10 cellular contexts compared by ENCODE assay signal in the genomic region with DNA sequence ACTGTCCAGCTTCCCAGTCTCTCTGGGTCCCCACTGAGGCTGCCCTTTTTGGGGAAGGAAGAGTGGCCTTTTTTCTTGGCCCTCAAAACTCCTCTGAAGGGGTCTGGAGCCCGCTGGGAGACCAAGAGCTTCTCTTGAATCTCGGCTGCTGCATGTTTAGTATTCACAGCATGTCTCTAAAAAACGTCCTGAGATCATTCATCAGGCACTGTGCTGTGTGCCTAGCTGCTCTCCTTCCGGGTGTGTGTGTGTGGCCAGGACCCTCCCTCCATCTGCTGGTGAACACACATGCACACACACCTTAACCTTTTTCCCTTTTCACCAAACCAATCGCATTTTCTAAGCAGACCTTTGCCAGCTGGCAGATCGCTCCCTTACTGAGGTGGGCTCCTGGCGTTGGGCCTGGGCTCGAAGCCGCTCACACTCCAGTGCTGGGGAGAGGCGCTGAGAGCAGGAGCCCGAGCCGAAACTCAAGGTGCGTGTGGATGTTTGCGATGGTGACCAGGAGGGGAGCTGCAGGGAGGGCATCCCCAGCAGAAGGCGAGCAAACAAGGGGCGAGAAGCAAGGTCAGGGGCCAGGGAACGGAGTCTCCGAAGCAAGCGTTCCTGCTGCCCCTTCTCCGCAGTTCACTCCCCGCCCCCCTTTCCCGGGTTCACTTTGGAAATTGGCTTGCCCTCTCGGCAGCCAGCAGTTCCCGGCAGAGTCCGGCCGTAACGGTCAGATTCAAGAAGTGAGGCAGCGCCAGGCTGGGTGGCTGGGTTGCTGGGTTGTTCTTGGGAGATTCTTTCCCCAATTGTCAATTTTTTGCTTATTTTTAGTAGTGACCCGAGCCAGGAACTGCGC. TPM values are rescaled to one million over a fixed set of nuclear protein-coding genes. Genes with fewer than 3 reads are reported as not detected.
DNase-seq lines count a peak whose midpoint lies in the region; FAIRE-seq and TF ChIP-seq lines count a peak whose summit lies in the region.
"Had no signal": no experiment of that assay in that cellular context is flagged by ENCODE, and none has a peak within 500 bp of the region (broad histone marks: within the 10 kb centered on the region; RNA-seq: fewer than 3 reads in every experiment).

No MANE protein-coding gene starts in this region.

- H2AK5ac ChIP-seq in H1 (ENCODE audit: low read depth, low read length): no peak overlapping the region

- peaks cover 2% of the 10 kb centered on the region for H3K36me3 Mint-ChIP-seq in osteocyte (ENCODE audit: unreplicated experiment)

- H2BK20ac ChIP-seq in H1 (ENCODE audit: low read length): no peak overlapping the region

- TF ChIP-seq POLR2A in H1 (IDR thresholded peaks at IDR 0.05; ENCODE audit: control extremely low read depth in 1 of 2, low read depth in 2 of 2, low read length in 2 of 2): no peak

- DNase-seq in NCI-H82 (lab: John Stamatoyannopoulos, UW) (peak; percentile 44), NCI-H82 treated with DMSO at 0.1 percent for 48 hours (lab: John Stamatoyannopoulos, UW; ENCODE audit: unreplicated experiment) (no peak), NCI-H526 treated with DMSO at 0.1 percent for 48 hours (lab: John Stamatoyannopoulos, UW) (peak; percentile 10), H1 (ENCODE audit: low read depth in 1 of 2, low spot score in 2 of 2) (peak in 1 of 2 experiments; percentile 55), osteocyte (ENCODE audit: extremely low spot score, unreplicated experiment) (no peak), NK-92 (lab: John Stamatoyannopoulos, UW; ENCODE audit: unreplicated experiment) (no peak), GM19239 (ENCODE audit: insufficient read length, low spot score) (no peak), SJCRH30 (no peak)

- peaks cover 50% of the 10 kb centered on the region for H3K27me3 Mint-ChIP-seq in osteocyte (ENCODE audit: unreplicated experiment)

- H3K79me2 ChIP-seq in H1 (ENCODE audit: control insufficient read depth in 1 of 2, insufficient read depth in 2 of 2, low read length in 2 of 2): no peaks in the 10 kb centered on the region

- H4K20me1 ChIP-seq in H1 (replicated peaks in 1 of 2; ENCODE audit: control insufficient read depth in 1 of 2, insufficient read depth in 2 of 2, low read length in 2 of 2): no peaks in the 10 kb centered on the region

- H3K4me3 ChIP-seq in H1 (ENCODE audit: extremely low read depth in 1 of 4, insufficient read depth in 2 of 4, low read depth in 3 of 4, low read length in 4 of 4) (peak overlapping the region; percentile 50 to 75 (median 52)), SJCRH30 (no peak overlapping the region)

- no peak overlapping the region for H3K4ac ChIP-seq in H1 (replicated peaks; ENCODE audit: insufficient read length, low read depth, low read length)

- peaks cover 3 to 23% (median 13%) of the 10 kb centered on the region in 4 experiments for H3K4me1 ChIP-seq in H1 (replicated peaks in 1 of 4; ENCODE audit: control insufficient read depth in 3 of 4, insufficient read depth in 4 of 4, low read length in 3 of 4)
- no peaks in the 10 kb centered on the region for H3K4me1 ChIP-seq in SJCRH30

- H3K14ac ChIP-seq in H1 (ENCODE audit: insufficient read length): no peak overlapping the region

- H4K8ac ChIP-seq in H1 (ENCODE audit: extremely low read depth, insufficient read depth, low read length): no peak overlapping the region; the same call in 1 of the 2 replicates

- peak overlapping the region; percentile 62 for H3K4me3 Mint-ChIP-seq in osteocyte (ENCODE audit: unreplicated experiment)

- no peak for FAIRE-seq in H1 (lab: Jason Lieb, UNC)
- FAIRE-seq in GM19239 (lab: Jason Lieb, UNC): no peak
- FAIRE-seq: G401.6 had no signal

- no peak overlapping the region for H2BK15ac ChIP-seq in H1 (ENCODE audit: low read length)

- 10% methylated on average over 18 of the region's 30 CpGs; no CpG with 5 or more reads in 1 of the 2 experiments for WGBS in H1 (ENCODE audit: extremely low coverage in 1 of 2, insufficient coverage in 1 of 2, insufficient read length in 1 of 2, insufficient replicate concordance in 2 of 2, low coverage in 1 of 2, low lambda C conversion rate in 2 of 2, missing lambda C conversion rate in 1 of 2), 2 experiments

- POLR2A ChIA-PET in H1 (lab: Charles Lee; ENCODE audit: partially characterized antibody): no interaction called here

- no peak overlapping the region for H2BK5ac ChIP-seq in H1 (ENCODE audit: low read depth, low read length)

- TF ChIP-seq RAD21 in H1 (IDR thresholded peaks at IDR 0.05 in 1 of 2, conservative IDR thresholded peaks at IDR 0.05 in 1 of 2; ENCODE audit: low read depth in 2 of 2, low read length in 2 of 2): no peak

- H3K79me1 ChIP-seq in H1 (ENCODE audit: low read depth, low read length): no peaks in the 10 kb centered on the region

- peaks cover 16% of the 10 kb centered on the region; the same call in 1 of the 2 replicates for H3K23me2 ChIP-seq in H1 (ENCODE audit: low read depth, low read length)

- H4K5ac ChIP-seq in H1 (ENCODE audit: insufficient read length, low read depth, low read length): no peak overlapping the region

- no peaks in the 10 kb centered on the region for H3K36me3 ChIP-seq in H1 (ENCODE audit: control insufficient read depth in 2 of 4, insufficient read depth in 4 of 4, low read length in 3 of 4)
- no peaks in the 10 kb centered on the region for H3K36me3 ChIP-seq in SJCRH30

- 0 out of 7 replicates have a peak overlapping the region, but pooled peaks of 1 of the 4 experiments have one; percentile 32 for H3K9ac ChIP-seq in H1 (replicated peaks in 1 of 4; ENCODE audit: extremely low read depth in 1 of 4, low read depth in 3 of 4, low read length in 3 of 4)

- H3K4me1 Mint-ChIP-seq in osteocyte (ENCODE audit: unreplicated experiment): peaks cover 4% of the 10 kb centered on the region

- H3K4me2 ChIP-seq in H1 (ENCODE audit: insufficient read depth in 1 of 2, low read depth in 2 of 2, low read length in 2 of 2): peak overlapping the region; percentile 71 to 98

- no peak overlapping the region for H3K56ac ChIP-seq in H1 (replicated peaks; ENCODE audit: insufficient read length, low read depth, low read length)

- no peak overlapping the region; the same call in 1 of the 2 replicates for H3K18ac ChIP-seq in H1 (ENCODE audit: extremely low read depth, low read length)

- H3K9me3 ChIP-seq in H1 (ENCODE audit: insufficient read depth in 2 of 2, low read depth in 1 of 2, low read length in 1 of 2): no peaks in the 10 kb centered on the region
- no peaks in the 10 kb centered on the region for H3K9me3 ChIP-seq in SJCRH30 (replicated peaks)

- H3K27me3 ChIP-seq in H1 (replicated peaks in 1 of 4; ENCODE audit: control insufficient read depth in 3 of 4, extremely low read depth in 1 of 4, insufficient read depth in 3 of 4, low read length in 3 of 4): peaks cover 0 to 21% (median 9%) of the 10 kb centered on the region in 4 experiments; a peak in 6 of 7 replicates
- no peaks in the 10 kb centered on the region for H3K27me3 ChIP-seq in SJCRH30

- H3K9me3 Mint-ChIP-seq in osteocyte (ENCODE audit: unreplicated experiment): no peaks in the 10 kb centered on the region

- no peak overlapping the region; the same call in 1 of the 2 replicates for H2AFZ ChIP-seq in H1 (ENCODE audit: low read length)

- no peak overlapping the region for H4K91ac ChIP-seq in H1 (replicated peaks; ENCODE audit: insufficient read length, low read length)

- no peak overlapping the region for H2BK120ac ChIP-seq in H1 (replicated peaks; ENCODE audit: low read depth, low read length)

- no peak overlapping the region for H3K27ac Mint-ChIP-seq in osteocyte (ENCODE audit: unreplicated experiment)

- H3K27ac ChIP-seq in H1 (ENCODE audit: low read depth, low read length): no peak overlapping the region
- H3K27ac ChIP-seq in SJCRH30: no peak overlapping the region

- TF ChIP-seq EP300 in H1 (IDR thresholded peaks at IDR 0.05; ENCODE audit: borderline replicate concordance in 1 of 2, low read depth in 2 of 2, low read length in 2 of 2): no peak

- peak; percentile 8 to 39 (median 27); a peak in 2 of 4 replicates for TF ChIP-seq CTCF in H1 (IDR thresholded peaks at IDR 0.05; ENCODE audit: control extremely low read depth in 1 of 3, insufficient read depth in 1 of 3, low read depth in 1 of 3, low read length in 3 of 3)
- TF ChIP-seq CTCF in osteocyte (IDR thresholded peaks at IDR 0.05): no peak

- no peak overlapping the region for H3K23ac ChIP-seq in H1 (ENCODE audit: insufficient read length)

- no peak overlapping the region for H2BK12ac ChIP-seq in H1 (ENCODE audit: low read depth, low read length)

- CTCF ChIA-PET in H1 (lab: Charles Lee; ENCODE audit: partially characterized antibody): interaction anchor here (1.0 to 1.6 kb wide), 8 partner anchors 9 to 429 kb away, joined by 3 to 5 read pairs (median 4); no protein-coding TSS in a partner anchor

TF ChIP-seq in H1, 55 proteins besides CTCF, POLR2A, EP300 and RAD21:
- no peak for TF ChIP-seq RFX5 (IDR thresholded peaks at IDR 0.05; ENCODE audit: borderline replicate concordance, low read depth, low read length)
- peak; percentile 55; the same call in 1 of the 2 replicates for TF ChIP-seq TBP (IDR thresholded peaks at IDR 0.05; ENCODE audit: low read depth, low read length)
- TF ChIP-seq SUZ12 (IDR thresholded peaks at IDR 0.05; ENCODE audit: low read length): peak; percentile 27; the same call in 1 of the 2 replicates
- no peak for TF ChIP-seq CTBP2 (IDR thresholded peaks at IDR 0.05; ENCODE audit: borderline replicate concordance, insufficient read depth, insufficient read length, low read length)
- TF ChIP-seq KDM5A (IDR thresholded peaks at IDR 0.05; ENCODE audit: low read length): no peak

RNA-seq across cellular contexts. Expression of a gene that starts 0.6 kb away (rescaled TPM):
- 0.56 and 0.61 TPM in 2 replicates for total RNA-seq in H1 (2021; fragmentation: NEBNext Ultra II Directional; extraction: Animal tissue kit (Norgen Biotek cat#: 25700))
- 0.38 and 0.64 TPM in 2 replicates for polyA plus RNA-seq in H1 (2011; rRNA removed)
- 0.37 TPM for polyA plus RNA-seq in H1 (2011; cell fraction: cytosol; rRNA removed)
- 1.1 TPM for polyA plus RNA-seq in H1 (2011; cell fraction: nucleus; rRNA removed)
- polyA plus RNA-seq in H1 (2012, experiment 1 of 2): 0.32 to 0.57 TPM (median 0.44 TPM) in 4 replicates
- 0.25 TPM for polyA plus RNA-seq in H1 (2012, experiment 2 of 2)
- polyA plus RNA-seq in H1 (2013, experiment 1 of 2): 0.39 TPM
- 0.37 TPM for polyA plus RNA-seq in H1 (2013, experiment 2 of 2)
- 0.49 and 0.79 TPM in 2 replicates for polyA minus RNA-seq in H1 (2011; rRNA and poly(A)+ RNA removed)
- 0.29 TPM for polyA minus RNA-seq in H1 (2011; cell fraction: cytosol; rRNA and poly(A)+ RNA removed)
- polyA minus RNA-seq in H1 (2011; cell fraction: nucleus; rRNA and poly(A)+ RNA removed): 0.90 TPM
- total RNA-seq in osteocyte: not detected in 2 replicates
- 0.04 TPM in 1 of 2 replicates, not detected in the other for total RNA-seq in SJCRH30 (2014; rRNA removed; shearing (Covaris generic))
- total RNA-seq: activated CD8-positive, alpha-beta memory T cell treated with anti-CD3 and anti-CD28 coated beads for 36 hours had no signal

Comparison
In these comparisons a context has a peak if more than half of its experiments do, and no peak if none do; other contexts are left out.
1. DNase-seq: peak in NCI-H82 (single experiment) and NCI-H526 treated with DMSO at 0.1 percent for 48 hours (single experiment); none in NCI-H82 treated with DMSO at 0.1 percent for 48 hours (single experiment), osteocyte (single experiment), NK-92 (single experiment), GM19239 (single experiment) and SJCRH30 (0 of 2).